In the genomic region with DNA sequence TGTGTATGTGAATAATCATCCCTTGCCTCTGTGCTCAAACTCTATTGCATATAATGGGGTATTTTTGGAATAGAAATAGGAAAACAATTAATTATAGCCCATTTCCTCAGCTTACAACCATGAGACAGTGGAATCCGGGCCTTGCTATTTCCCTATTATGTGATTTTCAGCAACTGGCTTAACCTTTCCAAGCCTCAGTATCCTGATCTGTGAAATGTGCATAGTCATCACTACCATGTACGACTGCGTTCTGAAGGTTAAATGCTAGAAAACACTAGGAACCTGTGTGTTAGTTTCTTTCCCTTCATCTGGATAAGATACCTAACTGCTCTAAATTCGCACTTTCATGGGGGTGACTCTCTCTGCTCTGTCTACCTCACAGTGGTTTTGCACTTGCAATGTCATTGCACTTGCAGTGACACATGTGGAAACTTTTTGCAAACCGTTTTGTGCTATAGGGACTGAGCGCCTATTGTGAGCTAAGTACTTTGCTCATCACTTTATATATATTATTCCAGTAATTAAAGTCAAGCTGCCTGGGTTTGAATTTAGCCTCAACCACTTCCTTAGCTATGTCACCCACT, we compare ENCODE assay signal across 19 cellular contexts. TPM values are rescaled to one million over a fixed set of nuclear protein-coding genes. Genes with fewer than 3 reads are reported as not detected.
"Had no signal": no experiment of that assay in that cellular context is flagged by ENCODE, and none has a peak within 500 bp of the region (broad histone marks: within the 10 kb centered on the region; RNA-seq: fewer than 3 reads in every experiment).

No MANE protein-coding gene starts in this region.

- H3K27ac ChIP-seq: parathyroid adenoma had no signal

- H3K9ac ChIP-seq: parathyroid adenoma had no signal

- H3K36me3 ChIP-seq: breast epithelium, transverse colon had no signal

- DNase-seq: activated B cell treated with CpG ODN at 0.5 μM for 24 hours; activated CD4-positive, alpha-beta memory T cell treated with anti-CD3 and anti-CD28 coated beads, Interleukin-2, amount 10 ng/mL, durations not matched to agents 7 days and 5 days; activated CD4-positive, alpha-beta T cell treated with anti-CD3 and anti-CD28 coated beads for 4 hours; activated effector memory CD4-positive, alpha-beta T cell treated with Interleukin-2 at 50 U/mL for 16 hours; activated naive CD4-positive, alpha-beta T cell treated with anti-CD3 and anti-CD28 coated beads, Interleukin-2, amount 10 ng/mL, durations not matched to agents 7 days and 5 days; activated naive CD8-positive, alpha-beta T cell treated with anti-CD3 and anti-CD28 coated beads, Interleukin-2, amount 50 U/mL, for 24 hours; activated T-cell treated with anti-CD3 and anti-CD28 coated beads, Interleukin-2, amount 50 U/mL, for 24 hours; cerebellar nuclear complex; effector memory CD4-positive, alpha-beta T cell; mesendoderm; naive thymus-derived CD8-positive, alpha-beta T cell; stimulated activated CD4-positive, alpha-beta T cell treated with anti-CD3 and anti-CD28 coated beads, Interleukin-4, amount 100 ng/mL, for 4 hours; stimulated activated naive B cell treated with anti-CD40 and anti-IgM and Interleukin-4, amounts not matched to agents 10 μg/mL and 1 μg/mL and 100 μg/mL, for 72 hours; T-helper 1 cell; T-helper 9 cell; transverse colon had no signal

- H2AFZ ChIP-seq: parathyroid adenoma had no signal

- H3K9me3 ChIP-seq: breast epithelium, transverse colon had no signal

- H3K27me3 Mint-ChIP-seq: activated B cell treated with CpG ODN at 0.5 μM for 24 hours; activated CD4-positive, alpha-beta memory T cell treated with anti-CD3 and anti-CD28 coated beads, Interleukin-2, amount 10 ng/mL, durations not matched to agents 7 days and 5 days; activated naive CD8-positive, alpha-beta T cell treated with anti-CD3 and anti-CD28 coated beads, Interleukin-2, amount 50 U/mL, for 24 hours; activated T-cell treated with anti-CD3 and anti-CD28 coated beads, Interleukin-2, amount 50 U/mL, for 24 hours; naive thymus-derived CD8-positive, alpha-beta T cell; stimulated activated naive B cell treated with anti-CD40 and anti-IgM and Interleukin-4, amounts not matched to agents 10 μg/mL and 1 μg/mL and 100 μg/mL, for 72 hours had no signal

- H3K27ac Mint-ChIP-seq: activated CD4-positive, alpha-beta memory T cell treated with anti-CD3 and anti-CD28 coated beads, Interleukin-2, amount 10 ng/mL, durations not matched to agents 7 days and 5 days; activated naive CD4-positive, alpha-beta T cell treated with anti-CD3 and anti-CD28 coated beads, Interleukin-2, amount 10 ng/mL, durations not matched to agents 7 days and 5 days; activated naive CD8-positive, alpha-beta T cell treated with anti-CD3 and anti-CD28 coated beads, Interleukin-2, amount 50 U/mL, for 24 hours; activated T-cell treated with anti-CD3 and anti-CD28 coated beads, Interleukin-2, amount 50 U/mL, for 24 hours; naive thymus-derived CD8-positive, alpha-beta T cell; stimulated activated naive B cell treated with anti-CD40 and anti-IgM and Interleukin-4, amounts not matched to agents 10 μg/mL and 1 μg/mL and 100 μg/mL, for 72 hours had no signal

- H3K27me3 ChIP-seq: breast epithelium, transverse colon had no signal

- H3K4me3 ChIP-seq: breast epithelium, transverse colon had no signal

- H3K36me3 Mint-ChIP-seq: activated naive CD4-positive, alpha-beta T cell treated with anti-CD3 and anti-CD28 coated beads, Interleukin-2, amount 10 ng/mL, durations not matched to agents 7 days and 5 days; naive thymus-derived CD8-positive, alpha-beta T cell; stimulated activated naive B cell treated with anti-CD40 and anti-IgM and Interleukin-4, amounts not matched to agents 10 μg/mL and 1 μg/mL and 100 μg/mL, for 72 hours had no signal

- ATAC-seq: activated naive CD8-positive, alpha-beta T cell treated with anti-CD3 and anti-CD28 coated beads, Interleukin-2, amount 50 U/mL, for 24 hours; naive thymus-derived CD8-positive, alpha-beta T cell; sciatic nerve; stimulated activated naive B cell treated with anti-CD40 and anti-IgM and Interleukin-4, amounts not matched to agents 10 μg/mL and 1 μg/mL and 100 μg/mL, for 72 hours had no signal

- H3K4me3 Mint-ChIP-seq: activated B cell treated with CpG ODN at 0.5 μM for 24 hours; activated CD4-positive, alpha-beta memory T cell treated with anti-CD3 and anti-CD28 coated beads, Interleukin-2, amount 10 ng/mL, durations not matched to agents 7 days and 5 days; activated naive CD4-positive, alpha-beta T cell treated with anti-CD3 and anti-CD28 coated beads, Interleukin-2, amount 10 ng/mL, durations not matched to agents 7 days and 5 days; activated naive CD8-positive, alpha-beta T cell treated with anti-CD3 and anti-CD28 coated beads, Interleukin-2, amount 50 U/mL, for 24 hours; activated T-cell treated with anti-CD3 and anti-CD28 coated beads, Interleukin-2, amount 50 U/mL, for 24 hours; naive thymus-derived CD8-positive, alpha-beta T cell; stimulated activated naive B cell treated with anti-CD40 and anti-IgM and Interleukin-4, amounts not matched to agents 10 μg/mL and 1 μg/mL and 100 μg/mL, for 72 hours had no signal

- H3K9me3 Mint-ChIP-seq: activated B cell treated with CpG ODN at 0.5 μM for 24 hours; activated CD4-positive, alpha-beta memory T cell treated with anti-CD3 and anti-CD28 coated beads, Interleukin-2, amount 10 ng/mL, durations not matched to agents 7 days and 5 days; activated naive CD4-positive, alpha-beta T cell treated with anti-CD3 and anti-CD28 coated beads, Interleukin-2, amount 10 ng/mL, durations not matched to agents 7 days and 5 days; activated naive CD8-positive, alpha-beta T cell treated with anti-CD3 and anti-CD28 coated beads, Interleukin-2, amount 50 U/mL, for 24 hours; activated T-cell treated with anti-CD3 and anti-CD28 coated beads, Interleukin-2, amount 50 U/mL, for 24 hours; naive thymus-derived CD8-positive, alpha-beta T cell; stimulated activated naive B cell treated with anti-CD40 and anti-IgM and Interleukin-4, amounts not matched to agents 10 μg/mL and 1 μg/mL and 100 μg/mL, for 72 hours had no signal

- H3K4me1 ChIP-seq: breast epithelium, parathyroid adenoma had no signal

RNA-seq across cellular contexts. Expression of gene IRAG1, which starts 48.3 kb away (rescaled TPM):
- total RNA-seq: activated B cell treated with CpG ODN at 0.5 μM for 24 hours; naive thymus-derived CD8-positive, alpha-beta T cell had no signal
- polyA plus RNA-seq: naive thymus-derived CD8-positive, alpha-beta T cell had no signal
